Comparison of ENCODE assay signal across 16 cellular contexts in genomic region chr9:121822093-121823085, GRCh38.
DNase-seq lines count a peak whose midpoint lies in the region; ATAC-seq, FAIRE-seq and TF ChIP-seq lines count a peak whose summit lies in the region.
"Had no signal": no experiment of that assay in that cellular context is flagged by ENCODE, and none has a peak within 500 bp of the region (broad histone marks: within the 10 kb centered on the region; RNA-seq: fewer than 3 reads in every experiment).

No MANE protein-coding gene starts in this region.

- H3K27ac Mint-ChIP-seq in activated T-cell treated with anti-CD3 and anti-CD28 coated beads, Interleukin-2, amount 50 U/mL, for 72 hours, result no peak overlapping the region
- H3K27ac Mint-ChIP-seq in type B pancreatic cell, result no peak overlapping the region
- H3K27ac Mint-ChIP-seq: activated naive CD8-positive, alpha-beta T cell treated with anti-CD3 and anti-CD28 coated beads, Interleukin-2, amount 10 ng/mL, durations not matched to agents 7 days and 5 days had no signal

- H3K9ac ChIP-seq in H1 (replicated peaks in 1 of 4; ENCODE audit: extremely low read depth in 1 of 4, low read depth in 3 of 4, low read length in 3 of 4), result no peak overlapping the region
- H3K9ac ChIP-seq in PC-3 (ENCODE audit: low read length), result no peak overlapping the region

- no peak overlapping the region for H4K5ac ChIP-seq in H1 (ENCODE audit: insufficient read length, low read depth, low read length)

- H2BK15ac ChIP-seq in H1 (ENCODE audit: low read length), result no peak overlapping the region

- no peaks in the 10 kb centered on the region for H3F3A ChIP-seq in PC-3 (ENCODE audit: low read length, unreplicated experiment)

- no peak overlapping the region for H2BK20ac ChIP-seq in H1 (ENCODE audit: low read length)

- peak; percentile 32 to 33 for ATAC-seq in activated T-cell treated with anti-CD3 and anti-CD28 coated beads, Interleukin-2, amount 50 U/mL, for 72 hours (replicated peaks in 1 of 2)
- ATAC-seq in PC-3 (no peak), HG03045 (IDR thresholded peaks at IDR 0.05; ENCODE audit: unreplicated experiment) (no peak)

- no peak overlapping the region for H2BK5ac ChIP-seq in H1 (ENCODE audit: low read depth, low read length)

- H2BK12ac ChIP-seq in H1 (ENCODE audit: low read depth, low read length), result no peak overlapping the region

- no peaks in the 10 kb centered on the region for H3K9me2 ChIP-seq in PC-3 (replicated peaks; ENCODE audit: low read length)

- TF ChIP-seq EP300 in H1 (IDR thresholded peaks at IDR 0.05; ENCODE audit: borderline replicate concordance in 1 of 2, low read depth in 2 of 2, low read length in 2 of 2), result no peak

- no peak overlapping the region for H3K4me3 ChIP-seq in H1 (ENCODE audit: extremely low read depth in 1 of 4, insufficient read depth in 2 of 4, low read depth in 3 of 4, low read length in 4 of 4)
- H3K4me3 ChIP-seq in PC-3 (ENCODE audit: low read length), result no peak overlapping the region
- H3K4me3 ChIP-seq: ovary, transverse colon had no signal

- TF ChIP-seq CTCF in H1 (IDR thresholded peaks at IDR 0.05; ENCODE audit: control extremely low read depth in 1 of 3, insufficient read depth in 1 of 3, low read depth in 1 of 3, low read length in 3 of 3) (no peak), type B pancreatic cell (conservative IDR thresholded peaks at IDR 0.05) (no peak), PC-3 (conservative IDR thresholded peaks at IDR 0.05; ENCODE audit: low read depth, low read length) (no peak)

- H3K23me2 ChIP-seq in H1 (ENCODE audit: low read depth, low read length), result no peaks in the 10 kb centered on the region; the same call in 1 of the 2 replicates

- H4K8ac ChIP-seq in H1 (ENCODE audit: extremely low read depth, insufficient read depth, low read length), result peak overlapping the region; percentile 29

- no peak overlapping the region for H3K18ac ChIP-seq in H1 (ENCODE audit: extremely low read depth, low read length)

- no peak overlapping the region for H2BK120ac ChIP-seq in H1 (replicated peaks; ENCODE audit: low read depth, low read length)

- H3K27ac ChIP-seq in H1 (ENCODE audit: low read depth, low read length), result no peak overlapping the region
- no peak overlapping the region for H3K27ac ChIP-seq in PC-3 (ENCODE audit: low read length)
- H3K27ac ChIP-seq: ovary, transverse colon had no signal

- H3K36me3 ChIP-seq in H1 (ENCODE audit: control insufficient read depth in 2 of 4, insufficient read depth in 4 of 4, low read length in 3 of 4) (no peaks in the 10 kb centered on the region), PC-3 (ENCODE audit: low read depth, low read length) (no peaks in the 10 kb centered on the region)
- H3K36me3 ChIP-seq: ovary, transverse colon had no signal

- no peak for DNase-seq in activated T-cell treated with anti-CD3 and anti-CD28 coated beads, Interleukin-2, amount 50 U/mL, for 72 hours
- no peak for DNase-seq in activated T-cell treated with anti-CD3 and anti-CD28 coated beads, Interleukin-2, amount 50 U/mL, for 48 hours
- DNase-seq in SHP77 (lab: John Stamatoyannopoulos, UW) (peak; percentile 52 to 68), H1 (ENCODE audit: low read depth in 1 of 2, low spot score in 2 of 2) (peak in 1 of 2 experiments; percentile 41), type B pancreatic cell (ENCODE audit: extremely low spot score, unreplicated experiment) (peak; percentile 48), LoVo (ENCODE audit: low spot score) (no peak), PC-3 (no peak)
- DNase-seq: activated naive CD8-positive, alpha-beta T cell treated with anti-CD3 and anti-CD28 coated beads, Interleukin-2, amount 10 ng/mL, durations not matched to agents 7 days and 5 days; DMS79 treated with DMSO at 0.1 percent for 48 hours; NCI-H526; stimulated activated CD4-positive, alpha-beta T cell treated with anti-CD3 and anti-CD28 coated beads, Interleukin-15, amount 100 ng/mL, for 24 hours; T1000; transverse colon had no signal

- CTCF ChIA-PET in H1 (lab: Charles Lee; ENCODE audit: partially characterized antibody) (interaction anchor here (0.6 to 2.5 kb wide), 18 partner anchors 8 to 202 kb away, joined by 3 to 9 read pairs (median 4); no protein-coding TSS in a partner anchor), PC-3 (lab: Charles Lee) (no interaction called here)

- no peaks in the 10 kb centered on the region for H3K4me1 Mint-ChIP-seq in activated T-cell treated with anti-CD3 and anti-CD28 coated beads, Interleukin-2, amount 50 U/mL, for 72 hours (ENCODE audit: low read depth)
- peaks cover 23% of the 10 kb centered on the region for H3K4me1 Mint-ChIP-seq in type B pancreatic cell (ENCODE audit: unreplicated experiment)
- H3K4me1 Mint-ChIP-seq: activated naive CD8-positive, alpha-beta T cell treated with anti-CD3 and anti-CD28 coated beads, Interleukin-2, amount 10 ng/mL, durations not matched to agents 7 days and 5 days had no signal

- H3K4me3 Mint-ChIP-seq in activated T-cell treated with anti-CD3 and anti-CD28 coated beads, Interleukin-2, amount 50 U/mL, for 72 hours, result no peak overlapping the region
- H3K4me3 Mint-ChIP-seq in type B pancreatic cell, result no peak overlapping the region
- H3K4me3 Mint-ChIP-seq: activated naive CD8-positive, alpha-beta T cell treated with anti-CD3 and anti-CD28 coated beads, Interleukin-2, amount 10 ng/mL, durations not matched to agents 7 days and 5 days had no signal

- no peaks in the 10 kb centered on the region for H3K9me3 ChIP-seq in H1 (ENCODE audit: insufficient read depth in 2 of 2, low read depth in 1 of 2, low read length in 1 of 2)
- no peaks in the 10 kb centered on the region for H3K9me3 ChIP-seq in PC-3 (ENCODE audit: low read length)
- H3K9me3 ChIP-seq: ovary, transverse colon had no signal

- no peak overlapping the region for H3K14ac ChIP-seq in H1 (ENCODE audit: insufficient read length)

- intact Hi-C loops in PC-3 (cut with micrococcal nuclease), result no loop called here

- H3K4me2 ChIP-seq in H1 (ENCODE audit: insufficient read depth in 1 of 2, low read depth in 2 of 2, low read length in 2 of 2), result no peak overlapping the region
- no peak overlapping the region for H3K4me2 ChIP-seq in PC-3 (ENCODE audit: low read length)

- no peak overlapping the region for H2AK5ac ChIP-seq in H1 (ENCODE audit: low read depth, low read length)

- H3K9me3 Mint-ChIP-seq in activated T-cell treated with anti-CD3 and anti-CD28 coated beads, Interleukin-2, amount 50 U/mL, for 72 hours, result no peaks in the 10 kb centered on the region
- H3K9me3 Mint-ChIP-seq in type B pancreatic cell, result no peaks in the 10 kb centered on the region
- H3K9me3 Mint-ChIP-seq: activated naive CD8-positive, alpha-beta T cell treated with anti-CD3 and anti-CD28 coated beads, Interleukin-2, amount 10 ng/mL, durations not matched to agents 7 days and 5 days had no signal

- BruUV-seq in PC-3 (replicated peaks; lab: Mats Ljungman, UMichigan), result no TSS peak

- no peak overlapping the region for H3K23ac ChIP-seq in H1 (ENCODE audit: insufficient read length)

- H3K79me2 ChIP-seq in H1 (ENCODE audit: control insufficient read depth in 1 of 2, insufficient read depth in 2 of 2, low read length in 2 of 2) (no peaks in the 10 kb centered on the region), PC-3 (ENCODE audit: low read length) (no peaks in the 10 kb centered on the region)

- H3K56ac ChIP-seq in H1 (replicated peaks; ENCODE audit: insufficient read length, low read depth, low read length), result no peak overlapping the region

- H3K4me1 ChIP-seq in H1 (replicated peaks in 1 of 4; ENCODE audit: control insufficient read depth in 3 of 4, insufficient read depth in 4 of 4, low read length in 3 of 4) (peaks cover 6 to 18% (median 11%) of the 10 kb centered on the region in 4 experiments), PC-3 (ENCODE audit: insufficient read depth, low read length) (no peaks in the 10 kb centered on the region)

- no peak for FAIRE-seq in H1 (lab: Jason Lieb, UNC)
- FAIRE-seq: colon had no signal

- WGBS in H1 (ENCODE audit: extremely low coverage in 1 of 2, insufficient coverage in 1 of 2, insufficient read length in 1 of 2, insufficient replicate concordance in 2 of 2, low coverage in 1 of 2, low lambda C conversion rate in 2 of 2, missing lambda C conversion rate in 1 of 2), 2 experiments, result 87% methylated on average over 26 of the region's 34 CpGs; no CpG with 5 or more reads in 1 of the 2 experiments

- no peaks in the 10 kb centered on the region for H3K27me3 Mint-ChIP-seq in activated T-cell treated with anti-CD3 and anti-CD28 coated beads, Interleukin-2, amount 50 U/mL, for 72 hours (ENCODE audit: low read depth)
- H3K27me3 Mint-ChIP-seq in type B pancreatic cell, result peaks cover 9% of the 10 kb centered on the region

- no peak for TF ChIP-seq RAD21 in H1 (IDR thresholded peaks at IDR 0.05 in 1 of 2, conservative IDR thresholded peaks at IDR 0.05 in 1 of 2; ENCODE audit: low read depth in 2 of 2, low read length in 2 of 2)

- no peak overlapping the region for H3K4ac ChIP-seq in H1 (replicated peaks; ENCODE audit: insufficient read length, low read depth, low read length)

- H4K20me1 ChIP-seq in H1 (replicated peaks in 1 of 2; ENCODE audit: control insufficient read depth in 1 of 2, insufficient read depth in 2 of 2, low read length in 2 of 2) (no peaks in the 10 kb centered on the region), PC-3 (ENCODE audit: low read length) (no peaks in the 10 kb centered on the region)

- TF ChIP-seq POLR2A in H1 (IDR thresholded peaks at IDR 0.05; ENCODE audit: control extremely low read depth in 1 of 2, low read depth in 2 of 2, low read length in 2 of 2), result no peak

- H3K79me1 ChIP-seq in H1 (ENCODE audit: low read depth, low read length), result no peaks in the 10 kb centered on the region

- H3K27me3 ChIP-seq in H1 (replicated peaks in 1 of 4; ENCODE audit: control insufficient read depth in 3 of 4, extremely low read depth in 1 of 4, insufficient read depth in 3 of 4, low read length in 3 of 4) (no peaks in the 10 kb centered on the region), PC-3 (ENCODE audit: low read length) (no peaks in the 10 kb centered on the region)
- H3K27me3 ChIP-seq: ovary, transverse colon had no signal

- no peaks in the 10 kb centered on the region for H3K36me3 Mint-ChIP-seq in activated T-cell treated with anti-CD3 and anti-CD28 coated beads, Interleukin-2, amount 50 U/mL, for 72 hours (ENCODE audit: insufficient read depth in 2 of 2)
- no peaks in the 10 kb centered on the region for H3K36me3 Mint-ChIP-seq in type B pancreatic cell
- H3K36me3 Mint-ChIP-seq: activated naive CD8-positive, alpha-beta T cell treated with anti-CD3 and anti-CD28 coated beads, Interleukin-2, amount 10 ng/mL, durations not matched to agents 7 days and 5 days had no signal

- H2AFZ ChIP-seq in H1 (ENCODE audit: low read length) (no peak overlapping the region), PC-3 (ENCODE audit: low read length) (no peak overlapping the region)

- POLR2A ChIA-PET in H1 (lab: Charles Lee; ENCODE audit: partially characterized antibody) (interaction anchor here (1.3 kb wide), 1 partner anchor 9 kb away, joined by 4 read pairs; no protein-coding TSS in a partner anchor), PC-3 (lab: Charles Lee; ENCODE audit: unreplicated experiment) (no interaction called here)

- H4K91ac ChIP-seq in H1 (replicated peaks; ENCODE audit: insufficient read length, low read length), result peak overlapping the region; percentile 40

TF ChIP-seq in H1, 55 proteins besides CTCF, POLR2A, EP300 and RAD21 (continues in another document):
- TF ChIP-seq CEBPB (IDR thresholded peaks at IDR 0.05; ENCODE audit: low read depth, low read length) (no peak), TAF7 (optimal IDR thresholded peaks at IDR 0.05; ENCODE audit: borderline replicate concordance, low read depth, low read length) (no peak)

Comparison
In these comparisons a context has a peak if more than half of its experiments do, and no peak if none do; other contexts are left out.
1. ATAC-seq: peak in activated T-cell treated with anti-CD3 and anti-CD28 coated beads, Interleukin-2, amount 50 U/mL, for 72 hours (2 of 2); none in PC-3 (single experiment) and HG03045 (single experiment).
2. DNase-seq: peak in SHP77 (2 of 2) and type B pancreatic cell (single experiment); none in activated T-cell treated with anti-CD3 and anti-CD28 coated beads, Interleukin-2, amount 50 U/mL, for 72 hours (0 of 2), activated T-cell treated with anti-CD3 and anti-CD28 coated beads, Interleukin-2, amount 50 U/mL, for 48 hours (0 of 2), LoVo (single experiment) and PC-3 (single experiment).